ENCODE assay signal across 9 cellular contexts in genomic region chr1:109986054-109986444, GRCh38. TPM values are rescaled to one million over a fixed set of nuclear protein-coding genes. Genes with fewer than 3 reads are reported as not detected.
DNase-seq lines count a peak whose midpoint lies in the region; ATAC-seq, FAIRE-seq and TF ChIP-seq lines count a peak whose summit lies in the region.
"Had no signal": no experiment of that assay in that cellular context is flagged by ENCODE, and none has a peak within 500 bp of the region (broad histone marks: within the 10 kb centered on the region; RNA-seq: fewer than 3 reads in every experiment).

No MANE protein-coding gene starts in this region.

- no TSS peak for BruUV-seq in PC-3 (replicated peaks; lab: Mats Ljungman, UMichigan)

- H3K27ac ChIP-seq in CD8-positive, alpha-beta memory T cell (ENCODE audit: low read depth, low read length), result no peak overlapping the region
- no peak overlapping the region for H3K27ac ChIP-seq in PC-3 (ENCODE audit: low read length)
- H3K27ac ChIP-seq in endodermal cell (ENCODE audit: low read depth, low read length), result no peak overlapping the region
- peak overlapping the region in 2 of 4 donors; percentile 93 to 98 for H3K27ac ChIP-seq in pancreas

- H3K4me3 Mint-ChIP-seq in CD8-positive, alpha-beta memory T cell, result peak overlapping the region; percentile 92 to 99 (median 97)
- H3K4me3 Mint-ChIP-seq in endodermal cell, result peak overlapping the region; percentile 82

- 83 to 95% methylated on average over 3 of the region's 3 CpGs for WGBS in endodermal cell (ENCODE audit: insufficient coverage in 1 of 2, insufficient read length in 1 of 2), 2 experiments
- 54 to 64% methylated on average over 3 of the region's 3 CpGs for WGBS in pancreas, 2 donors

- no peak for TF ChIP-seq CTCF in PC-3 (conservative IDR thresholded peaks at IDR 0.05; ENCODE audit: low read depth, low read length)
- no peak for TF ChIP-seq CTCF in endodermal cell (conservative IDR thresholded peaks at IDR 0.05)
- no peak for TF ChIP-seq CTCF in pancreas (IDR thresholded peaks at IDR 0.05)

- intact Hi-C loops in PC-3 (cut with micrococcal nuclease), result no loop called here
- intact Hi-C loops in pancreas (cut with DNase I), result loop anchor here in 2 of 3 donors (10.0 kb wide), 2 partner anchors 351 to 441 kb away; partner anchors contain the start of gene GNAI3 (in 1 of the 2)

- CTCF ChIA-PET in CD8-positive, alpha-beta memory T cell (lab: Charles Lee), result interaction anchor here (1.7 to 13.3 kb wide), 4 partner anchors 8 to 348 kb away, joined by 7 to 520 read pairs (median 54); no protein-coding TSS in a partner anchor
- CTCF ChIA-PET in PC-3 (lab: Charles Lee), result interaction anchor here (0.5 to 4.2 kb wide), 4 partner anchors 22 to 330 kb away, joined by 3 to 59 read pairs (median 11); partner anchors contain the start of gene GSTM4

- no peaks in the 10 kb centered on the region for H3K9me3 ChIP-seq in CD8-positive, alpha-beta memory T cell (ENCODE audit: low read length)
- H3K9me3 ChIP-seq in PC-3 (ENCODE audit: low read length), result no peaks in the 10 kb centered on the region
- no peaks in the 10 kb centered on the region for H3K9me3 ChIP-seq in endodermal cell (ENCODE audit: control insufficient read depth, low read length)
- H3K9me3 ChIP-seq in pancreas, result no peaks in the 10 kb centered on the region

- H3K27me3 ChIP-seq in CD8-positive, alpha-beta memory T cell (ENCODE audit: insufficient read depth, low read length, poor library complexity, severe bottlenecking), result no peaks in the 10 kb centered on the region
- H3K27me3 ChIP-seq in PC-3 (ENCODE audit: low read length) (no peaks in the 10 kb centered on the region), endodermal cell (ENCODE audit: control insufficient read depth, insufficient read depth, low read length, poor library complexity, severe bottlenecking) (no peaks in the 10 kb centered on the region), pancreas (no peaks in the 10 kb centered on the region)

- H3K4me3 ChIP-seq in CD8-positive, alpha-beta memory T cell (ENCODE audit: low read length), result peak overlapping the region; percentile 75
- H3K4me3 ChIP-seq in PC-3 (ENCODE audit: low read length), result peak overlapping the region; percentile 84
- peak overlapping the region; percentile 84 for H3K4me3 ChIP-seq in endodermal cell (ENCODE audit: low read length)
- H3K4me3 ChIP-seq in pancreas, result peak overlapping the region; percentile 65 to 93 (median 89)

- H3K4me2 ChIP-seq in PC-3 (ENCODE audit: low read length), result peak overlapping the region; percentile 98

- H3K27me3 Mint-ChIP-seq in CD8-positive, alpha-beta memory T cell, result peaks cover 0 to under 1% of the 10 kb centered on the region in 2 donors
- H3K27me3 Mint-ChIP-seq in endodermal cell (ENCODE audit: insufficient read depth), result peaks cover 12% of the 10 kb centered on the region

- no peaks in the 10 kb centered on the region for H3F3A ChIP-seq in PC-3 (ENCODE audit: low read length, unreplicated experiment)

- peak overlapping the region in 7 of 8 donors; percentile 48 to 99 (median 97) for H3K27ac Mint-ChIP-seq in CD8-positive, alpha-beta memory T cell
- H3K27ac Mint-ChIP-seq in endodermal cell, result peak overlapping the region; percentile 99

- ATAC-seq in PC-3 (no peak), pancreas (no peak), GM18858 (IDR thresholded peaks at IDR 0.05; ENCODE audit: unreplicated experiment) (no peak), HG02938 (IDR thresholded peaks at IDR 0.05; ENCODE audit: unreplicated experiment) (no peak)

- H3K36me3 ChIP-seq in CD8-positive, alpha-beta memory T cell (ENCODE audit: insufficient read depth, low read length), result peaks cover 10% of the 10 kb centered on the region
- peaks cover 11% of the 10 kb centered on the region for H3K36me3 ChIP-seq in PC-3 (ENCODE audit: low read depth, low read length)
- peaks cover 14% of the 10 kb centered on the region for H3K36me3 ChIP-seq in endodermal cell (ENCODE audit: control insufficient read depth, insufficient read depth, low read length)
- no peaks in the 10 kb centered on the region for H3K36me3 ChIP-seq in pancreas

- no peak for FAIRE-seq in pancreas (lab: Jason Lieb, UNC)

- no peaks in the 10 kb centered on the region for H3K9me2 ChIP-seq in PC-3 (replicated peaks; ENCODE audit: low read length)

- no peak overlapping the region for H2AFZ ChIP-seq in PC-3 (ENCODE audit: low read length)

- H3K36me3 Mint-ChIP-seq in CD8-positive, alpha-beta memory T cell, result peaks cover 0 to 25% (median 2%) of the 10 kb centered on the region in 3 donors
- H3K36me3 Mint-ChIP-seq in endodermal cell (ENCODE audit: low read depth), result peaks cover 5% of the 10 kb centered on the region

- no peaks in the 10 kb centered on the region for H3K9me3 Mint-ChIP-seq in CD8-positive, alpha-beta memory T cell
- H3K9me3 Mint-ChIP-seq in endodermal cell, result no peaks in the 10 kb centered on the region

- H4K20me1 ChIP-seq in PC-3 (ENCODE audit: low read length), result peaks cover 29% of the 10 kb centered on the region

- peaks cover 40 to 49% (median 44%) of the 10 kb centered on the region in 3 donors for H3K4me1 Mint-ChIP-seq in CD8-positive, alpha-beta memory T cell
- peaks cover 34% of the 10 kb centered on the region for H3K4me1 Mint-ChIP-seq in endodermal cell

- H3K4me1 ChIP-seq in CD8-positive, alpha-beta memory T cell (ENCODE audit: insufficient read depth, low read length), result peaks cover 36% of the 10 kb centered on the region
- H3K4me1 ChIP-seq in PC-3 (ENCODE audit: insufficient read depth, low read length) (peaks cover 44% of the 10 kb centered on the region), endodermal cell (ENCODE audit: control insufficient read depth, insufficient read depth, low read length) (peaks cover 11% of the 10 kb centered on the region), pancreas (peaks cover 15 to 56% (median 42%) of the 10 kb centered on the region in 3 donors)

- DNase-seq in CD8-positive, alpha-beta memory T cell, result no peak
- DNase-seq in PC-3 (no peak), endodermal cell (no peak), pancreas (no peak), kidney tubule cell (ENCODE audit: low spot score) (no peak), NOMO-1 treated with DMSO at 0.1 percent for 48 hours (lab: John Stamatoyannopoulos, UW; ENCODE audit: unreplicated experiment) (no peak)
- DNase-seq: NCI-H1436 had no signal

- H3K9ac ChIP-seq in PC-3 (ENCODE audit: low read length) (peak overlapping the region; percentile 91), endodermal cell (ENCODE audit: extremely low read depth, low read length, poor library complexity, severe bottlenecking) (peak overlapping the region; percentile 91)

- POLR2A ChIA-PET in CD8-positive, alpha-beta memory T cell (lab: Charles Lee), result interaction anchor here (1.8 kb wide), 1 partner anchor 439 kb away, joined by 8 read pairs; no protein-coding TSS in a partner anchor
- POLR2A ChIA-PET in PC-3 (lab: Charles Lee; ENCODE audit: unreplicated experiment), result interaction anchor here (0.5 kb wide), 1 partner anchor 48 kb away, joined by 5 read pairs; the partner anchor contains the start of gene STRIP1

- peaks cover 62% of the 10 kb centered on the region for H3K79me2 ChIP-seq in PC-3 (ENCODE audit: low read length)

RNA-seq across cellular contexts. Expression of gene AHCYL1, which starts 1.5 kb away (rescaled TPM):
- total RNA-seq in CD8-positive, alpha-beta memory T cell, result 10 to 100 TPM; 56.9 to 59.9 TPM
- polyA plus RNA-seq in CD8-positive, alpha-beta memory T cell, result 46.6 TPM
- 35.8 and 40.9 TPM in 2 replicates for total RNA-seq in PC-3 (2014; rRNA removed)
- total RNA-seq in endodermal cell, result 10 to 100 TPM; 78.9 to 96.0 TPM
- 99.3 TPM for polyA plus RNA-seq in endodermal cell (2013, experiment 1 of 2)
- polyA plus RNA-seq in endodermal cell (2013, experiment 2 of 2), result 91.2 TPM
- total RNA-seq in pancreas, result 10 to 100 TPM; 44.5 to 85.5 (median 50.1) TPM
- polyA plus RNA-seq in pancreas, result 10 to 100 TPM; 29.8 to 55.1 TPM

RNA-seq across cellular contexts. Expression of gene STRIP1, which starts 48.4 kb away (rescaled TPM):
- 10 to 100 TPM; 35.1 to 37.3 TPM for total RNA-seq in CD8-positive, alpha-beta memory T cell
- 27.7 TPM for polyA plus RNA-seq in CD8-positive, alpha-beta memory T cell
- total RNA-seq in PC-3 (2014; rRNA removed) (41.4 and 44.3 TPM in 2 replicates), endodermal cell (10 to 100 TPM; 64.9 to 66.1 TPM), pancreas (10 to 100 TPM; 10.7 to 24.9 (median 13.1) TPM)
- 61.2 TPM for polyA plus RNA-seq in endodermal cell (2013, experiment 1 of 2)
- 53.1 TPM for polyA plus RNA-seq in endodermal cell (2013, experiment 2 of 2)
- 10 to 100 TPM; 15.9 to 20.4 TPM for polyA plus RNA-seq in pancreas
